Comparison of ENCODE assay signal across 8 cellular contexts in the genomic region with DNA sequence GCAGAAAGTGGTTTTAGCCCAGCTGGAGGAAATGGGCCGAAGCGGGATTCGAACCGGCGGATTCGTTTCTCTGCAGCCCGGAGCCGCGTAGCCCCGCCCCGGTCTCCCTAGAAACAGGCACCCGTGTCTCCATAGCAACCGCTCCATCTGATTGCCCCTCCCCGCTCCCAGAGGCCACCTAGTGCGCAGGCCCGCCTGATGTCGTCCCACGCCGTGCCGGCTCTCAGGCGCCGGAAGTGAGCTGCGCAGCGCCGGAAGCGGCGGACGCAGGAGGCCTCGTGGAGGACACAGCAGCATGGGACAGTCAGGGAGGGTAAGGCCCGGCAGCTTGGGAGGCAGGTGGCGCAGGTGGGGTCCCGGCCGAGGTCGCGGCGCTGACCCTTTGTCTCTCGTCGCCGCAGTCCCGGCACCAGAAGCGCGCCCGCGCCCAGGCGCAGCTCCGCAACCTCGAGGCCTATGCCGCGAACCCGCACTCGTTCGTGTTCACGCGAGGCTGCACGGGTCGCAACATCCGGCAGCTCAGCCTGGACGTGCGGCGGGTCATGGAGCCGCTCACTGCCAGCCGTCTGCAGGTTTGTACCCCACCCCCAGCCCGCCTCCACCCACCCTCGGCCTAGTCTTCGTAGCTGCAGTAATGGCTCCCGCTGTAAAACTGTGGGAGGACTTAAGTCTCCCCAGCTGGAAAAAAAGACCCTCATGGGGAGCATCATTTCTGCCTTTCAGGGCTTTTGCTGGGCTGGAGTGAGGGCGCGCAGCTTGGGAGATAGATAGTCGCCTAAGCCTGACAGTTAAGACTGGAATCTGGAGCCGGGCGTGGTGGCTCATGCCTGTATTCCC. TPM values are rescaled to one million over a fixed set of nuclear protein-coding genes. Genes with fewer than 3 reads are reported as not detected.
A peak's percentile ranks its signal among the peaks of the same experiment; 100 is the strongest.
DNase-seq lines count a peak whose midpoint lies in the region; ATAC-seq, FAIRE-seq and TF ChIP-seq lines count a peak whose summit lies in the region.

A gene with protein sequence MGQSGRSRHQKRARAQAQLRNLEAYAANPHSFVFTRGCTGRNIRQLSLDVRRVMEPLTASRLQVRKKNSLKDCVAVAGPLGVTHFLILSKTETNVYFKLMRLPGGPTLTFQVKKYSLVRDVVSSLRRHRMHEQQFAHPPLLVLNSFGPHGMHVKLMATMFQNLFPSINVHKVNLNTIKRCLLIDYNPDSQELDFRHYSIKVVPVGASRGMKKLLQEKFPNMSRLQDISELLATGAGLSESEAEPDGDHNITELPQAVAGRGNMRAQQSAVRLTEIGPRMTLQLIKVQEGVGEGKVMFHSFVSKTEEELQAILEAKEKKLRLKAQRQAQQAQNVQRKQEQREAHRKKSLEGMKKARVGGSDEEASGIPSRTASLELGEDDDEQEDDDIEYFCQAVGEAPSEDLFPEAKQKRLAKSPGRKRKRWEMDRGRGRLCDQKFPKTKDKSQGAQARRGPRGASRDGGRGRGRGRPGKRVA (plus strand): TSS at position 263 of the 837 bp plus-strand sequence. CDS start 33 bp downstream, at position 296.

- peak; percentile 63 for ATAC-seq in GM19397 (IDR thresholded peaks at IDR 0.05; ENCODE audit: unreplicated experiment)
- peak; percentile 21 for ATAC-seq in HG03575 (IDR thresholded peaks at IDR 0.05; ENCODE audit: extremely low read depth, insufficient number of reproducible peaks, low FRiP score, unreplicated experiment)
- peak; percentile 96 for ATAC-seq in HepG2

- TF ChIP-seq CTCF in HepG2 (CRISPR knock-in tag; IDR thresholded peaks at IDR 0.05), result peak; percentile 46

- 0 out of 2 replicates have a peak, but pooled peaks have one; percentile 11 for TF ChIP-seq RAD21 in HepG2 (CRISPR knock-in tag; IDR thresholded peaks at IDR 0.05)

- CTCF ChIA-PET in HepG2 (lab: Yijun Ruan, JAX; ENCODE audit: low intra/inter-chr PET ratio, low total read pairs), result no interaction called here

- H2AFZ ChIP-seq in HepG2 (ENCODE audit: low read length), result no peak within 1 kb of the TSS

- H3K79me2 ChIP-seq in HepG2 (ENCODE audit: insufficient read depth, low read length), result peaks cover 19% of the 10 kb centered on the region

- intact Hi-C loops in HepG2 (cut with micrococcal nuclease; ENCODE audit: unreplicated experiment), result no loop called here

- H3K27ac ChIP-seq in HepG2 (ENCODE audit: extremely low read length, insufficient read depth, low read length), result peak within 1 kb of the TSS; percentile 82

- no peaks in the 10 kb centered on the region; a peak in 1 of 5 replicates for H3K27me3 ChIP-seq in HepG2 (ENCODE audit: control insufficient read depth in 1 of 2, insufficient read depth in 2 of 2, low read length in 2 of 2)

- POLR2A ChIA-PET in HepG2 (lab: Yijun Ruan, JAX), result interaction anchor here (0.6 to 1.5 kb wide), 6 partner anchors 9 to 183 kb away, joined by 3 to 10 read pairs (median 3); a partner anchor contains a TSS

- peak within 1 kb of the TSS; percentile 96 for H3K9ac ChIP-seq in HepG2 (ENCODE audit: insufficient read depth, low read depth, low read length)

- FAIRE-seq in HepG2 (lab: Jason Lieb, UNC), result peak; percentile 84

- DNase-seq in C1 segment of cervical spinal cord (lab: John Stamatoyannopoulos, UW) (peak; percentile 58 to 97 (median 94)), NCI-H82 (lab: John Stamatoyannopoulos, UW) (peak; percentile 99), dermis blood vessel endothelial cell (peak; percentile 99), HepG2 (ENCODE audit: low spot score) (peak; percentile 95)
- DNase-seq in activated CD4-positive, alpha-beta T cell treated with anti-CD3 and anti-CD28 coated beads, Interleukin-2, amount 50 U/mL, for 4 hours, result peak; percentile 93 to 95
- DNase-seq in stimulated activated CD4-positive, alpha-beta T cell treated with anti-CD3 and anti-CD28 coated beads, Interleukin-2, amount 100 ng/mL, for 48 hours, result peak; percentile 97

- H3K9me3 ChIP-seq in HepG2 (ENCODE audit: low read length), result no peaks in the 10 kb centered on the region

- BruUV-seq in HepG2 (replicated peaks; lab: Mats Ljungman, UMichigan), result no TSS peak

- peak; percentile 87 to 93 for TF ChIP-seq POLR2A in HepG2 (IDR thresholded peaks at IDR 0.05; ENCODE audit: insufficient read depth in 1 of 2, low read depth in 2 of 2, low read length in 2 of 2)

- 0 out of 4 replicates have a peak, but pooled peaks of 1 of the 2 experiments have one; percentile 29 for TF ChIP-seq EP300 in HepG2 (IDR thresholded peaks at IDR 0.05; ENCODE audit: low read depth in 2 of 2, low read length in 2 of 2)
- TF ChIP-seq EP300 in HepG2 (CRISPR knock-in tag; IDR thresholded peaks at IDR 0.05; ENCODE audit: borderline replicate concordance), result peak; percentile 20; the same call in 1 of the 2 replicates

- WGBS in HepG2 (ENCODE audit: low lambda C conversion rate), result 0% methylated on average over 13 of the region's 71 CpGs

- peak within 1 kb of the TSS; percentile 76 to 91 (median 91) for H3K4me3 ChIP-seq in HepG2 (replicated peaks in 1 of 3; ENCODE audit: insufficient read depth in 1 of 3, low read depth in 2 of 3, low read length in 3 of 3)

- peaks cover 24 to 38% of the 10 kb centered on the region in 2 experiments for H3K36me3 ChIP-seq in HepG2 (replicated peaks in 1 of 2; ENCODE audit: control insufficient read depth in 1 of 2, insufficient read depth in 2 of 2, low read length in 2 of 2)

- H4K20me1 ChIP-seq in HepG2 (ENCODE audit: insufficient read depth, low read length), result no peaks in the 10 kb centered on the region

- peak within 1 kb of the TSS; percentile 94 for H3K4me2 ChIP-seq in HepG2 (ENCODE audit: low read depth, low read length)

- in situ Hi-C loops in HepG2 (cut with HindIII; ENCODE audit: extremely low pct_ligation_motif_present, low pct_unique_long_range_greater_than_20kb), result no loop called here

- peaks cover 49% of the 10 kb centered on the region for H3K4me1 ChIP-seq in HepG2 (ENCODE audit: insufficient read depth, low read length)

TF ChIP-seq in HepG2, 621 proteins besides CTCF, POLR2A, EP300 and RAD21 (continues in another document):
- 0 out of 2 replicates have a peak, but pooled peaks have one; percentile 1 for TF ChIP-seq ZNF317 (CRISPR knock-in tag; IDR thresholded peaks at IDR 0.05)
- TF ChIP-seq, protein P1, sequence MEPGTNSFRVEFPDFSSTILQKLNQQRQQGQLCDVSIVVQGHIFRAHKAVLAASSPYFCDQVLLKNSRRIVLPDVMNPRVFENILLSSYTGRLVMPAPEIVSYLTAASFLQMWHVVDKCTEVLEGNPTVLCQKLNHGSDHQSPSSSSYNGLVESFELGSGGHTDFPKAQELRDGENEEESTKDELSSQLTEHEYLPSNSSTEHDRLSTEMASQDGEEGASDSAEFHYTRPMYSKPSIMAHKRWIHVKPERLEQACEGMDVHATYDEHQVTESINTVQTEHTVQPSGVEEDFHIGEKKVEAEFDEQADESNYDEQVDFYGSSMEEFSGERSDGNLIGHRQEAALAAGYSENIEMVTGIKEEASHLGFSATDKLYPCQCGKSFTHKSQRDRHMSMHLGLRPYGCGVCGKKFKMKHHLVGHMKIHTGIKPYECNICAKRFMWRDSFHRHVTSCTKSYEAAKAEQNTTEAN (CRISPR knock-in tag; conservative IDR thresholded peaks at IDR 0.05), result peak; percentile 63
- TF ChIP-seq XRCC5 (optimal IDR thresholded peaks at IDR 0.05; ENCODE audit: low read length), result peak; percentile 67
- TF ChIP-seq RBM39 (IDR thresholded peaks at IDR 0.05; ENCODE audit: low read depth, low read length, poor library complexity, severe bottlenecking), result no peak

RNA-seq across cellular contexts. Expression of the gene that starts here (rescaled TPM):
- 23.4 and 25.4 TPM in 2 replicates for total RNA-seq in dermis blood vessel endothelial cell
- total RNA-seq in HepG2 (2016; rRNA removed; fragmentation: Illumina TruSeq; extraction: Trizol), result 23.9 and 36.2 TPM in 2 replicates
- total RNA-seq in HepG2 (2016; cell fraction: cytosol; rRNA removed; fragmentation: Illumina TruSeq; extraction: Trizol; ENCODE audit: low read depth), result 17.2 and 20.8 TPM in 2 replicates
- 22.0 and 41.0 TPM in 2 replicates for total RNA-seq in HepG2 (2016; cell fraction: insoluble cytoplasmic fraction; rRNA removed; fragmentation: Illumina TruSeq; extraction: Trizol)
- 19.3 and 20.0 TPM in 2 replicates for total RNA-seq in HepG2 (2016; cell fraction: membrane; rRNA removed; fragmentation: Illumina TruSeq; extraction: Trizol)
- 29.5 and 36.7 TPM in 2 replicates for total RNA-seq in HepG2 (2016; cell fraction: nucleus; rRNA removed; fragmentation: Illumina TruSeq; extraction: Trizol)
- 41.9 and 53.5 TPM in 2 replicates for polyA plus RNA-seq in HepG2 (2011; rRNA removed)
- polyA plus RNA-seq in HepG2 (2011; cell fraction: cytosol; rRNA removed), result 25.0 and 35.7 TPM in 2 replicates
- 105 and 138 TPM in 2 replicates for polyA plus RNA-seq in HepG2 (2011; cell fraction: nucleus; rRNA removed)
- 23.5 and 24.7 TPM in 2 replicates for polyA plus RNA-seq in HepG2 (2012)
- 7.2 and 9.4 TPM in 2 replicates for polyA plus RNA-seq in HepG2 (2016; cell fraction: cytosol; fragmentation: Illumina TruSeq; extraction: Trizol; ENCODE audit: low read depth)
- 27.4 and 29.3 TPM in 2 replicates for polyA plus RNA-seq in HepG2 (2016; cell fraction: insoluble cytoplasmic fraction; fragmentation: Illumina TruSeq; extraction: Trizol; ENCODE audit: low read depth)
- polyA plus RNA-seq in HepG2 (2016; cell fraction: membrane; fragmentation: Illumina TruSeq; extraction: Trizol; ENCODE audit: low read depth), result 9.2 and 10.0 TPM in 2 replicates
- 78.4 and 87.0 TPM in 2 replicates for polyA plus RNA-seq in HepG2 (2016; cell fraction: nucleus; fragmentation: Illumina TruSeq; extraction: Trizol; ENCODE audit: insufficient read depth, low read depth)
- polyA minus RNA-seq in HepG2 (2011; rRNA and poly(A)+ RNA removed; ENCODE audit: low replicate concordance), result 133 and 258 TPM in 2 replicates
- polyA minus RNA-seq in HepG2 (2011; cell fraction: cytosol; rRNA and poly(A)+ RNA removed), result 18.6 and 19.3 TPM in 2 replicates
- 54.0 and 63.7 TPM in 2 replicates for polyA minus RNA-seq in HepG2 (2011; cell fraction: nucleus; rRNA and poly(A)+ RNA removed)

Comparison
In these comparisons a context has a peak if more than half of its experiments do, and no peak if none do; other contexts are left out.
1. Peak in every context shown above with its lines: DNase-seq, ATAC-seq, H3K4me3 ChIP-seq and H3K27ac ChIP-seq.
2. ATAC-seq: peak in every context shown above with its lines; median percentile 96 in HepG2; 63 in GM19397; 21 in HG03575.